In the genomic region with DNA sequence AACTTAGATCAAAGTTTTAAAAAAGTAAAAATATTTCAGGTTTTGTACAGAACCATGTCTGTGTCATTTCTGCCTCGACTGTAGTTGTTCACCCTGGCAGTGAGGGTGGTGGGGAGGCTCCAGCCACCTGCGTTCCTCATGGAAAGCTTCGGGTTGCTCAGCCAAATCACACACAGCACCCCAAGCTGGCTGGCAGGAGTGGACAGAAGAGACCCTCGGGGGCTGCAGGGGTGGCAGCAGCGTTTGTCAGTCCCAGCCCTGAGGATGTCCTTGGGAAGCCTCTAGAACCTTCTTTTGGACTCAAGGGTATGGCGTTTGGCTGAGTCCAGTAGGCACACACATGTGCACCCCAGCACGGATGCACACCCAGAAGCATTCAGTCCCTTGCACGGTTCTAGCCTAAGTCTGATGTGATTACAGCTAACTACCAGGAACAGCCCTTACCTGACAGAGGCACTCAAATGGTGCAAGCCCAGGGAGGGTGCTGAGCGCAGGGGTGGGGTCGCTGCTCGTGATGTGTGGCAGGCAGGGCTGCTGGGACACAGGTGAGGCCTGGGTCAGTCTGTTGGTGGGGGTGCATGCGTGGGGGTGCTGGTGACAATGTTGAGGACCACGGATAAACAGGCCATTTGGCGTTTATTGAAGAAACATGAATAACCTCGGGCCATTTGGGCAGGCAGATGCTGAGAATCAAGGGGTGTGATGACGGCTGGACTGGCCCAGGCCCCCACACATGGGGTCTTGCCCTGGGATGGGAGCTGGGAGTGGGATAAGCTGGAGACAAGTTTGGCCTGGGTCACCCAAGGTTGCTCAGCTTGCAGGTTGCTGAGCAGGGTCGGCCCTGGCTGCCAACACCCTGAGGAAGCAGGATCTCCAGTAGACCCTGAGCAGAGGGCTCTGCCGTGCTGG, we compare ENCODE assay signal across 16 cellular contexts.
A peak's percentile ranks its signal among the peaks of the same experiment; 100 is the strongest.
DNase-seq lines count a peak whose midpoint lies in the region; ATAC-seq, FAIRE-seq and TF ChIP-seq lines count a peak whose summit lies in the region.
"Had no signal": no experiment of that assay in that cellular context is flagged by ENCODE, and none has a peak within 500 bp of the region (broad histone marks: within the 10 kb centered on the region; RNA-seq: fewer than 3 reads in every experiment).

No MANE protein-coding gene starts in this region.

- no peaks in the 10 kb centered on the region for H3K9me3 ChIP-seq in HepG2 (ENCODE audit: low read length)
- no peaks in the 10 kb centered on the region for H3K9me3 ChIP-seq in stomach
- H3K9me3 ChIP-seq: Caco-2, thoracic aorta had no signal

- WGBS in HepG2 (ENCODE audit: low lambda C conversion rate) = 91% methylated on average over 15 of the region's 18 CpGs
- 73 to 83% (median 74%) methylated on average over 15 to 18 of the region's 18 CpGs for WGBS in stomach, 5 donors

- H2AFZ ChIP-seq in HepG2 (ENCODE audit: low read length) = no peak overlapping the region

- no peaks in the 10 kb centered on the region for H3K79me2 ChIP-seq in HepG2 (ENCODE audit: insufficient read depth, low read length)

- TF ChIP-seq EP300 in HepG2 (IDR thresholded peaks at IDR 0.05; ENCODE audit: low read depth in 2 of 2, low read length in 2 of 2) (no peak), HepG2 (CRISPR knock-in tag; IDR thresholded peaks at IDR 0.05; ENCODE audit: borderline replicate concordance) (no peak), stomach (IDR thresholded peaks at IDR 0.05) (no peak)

- no TSS peak for BruUV-seq in HepG2 (replicated peaks; lab: Mats Ljungman, UMichigan)

- no peaks in the 10 kb centered on the region for H3K4me1 Mint-ChIP-seq in activated CD8-positive, alpha-beta memory T cell treated with anti-CD3 and anti-CD28 coated beads, Interleukin-2, amount 10 ng/mL, durations not matched to agents 7 days and 5 days
- H3K4me1 Mint-ChIP-seq in activated T-cell treated with anti-CD3 and anti-CD28 coated beads, Interleukin-2, amount 50 U/mL, for 4 hours (ENCODE audit: low read depth) = no peaks in the 10 kb centered on the region
- H3K4me1 Mint-ChIP-seq: activated naive CD4-positive, alpha-beta T cell treated with anti-CD3 and anti-CD28 coated beads, Interleukin-2, amount 50 U/mL, for 24 hours; nephron had no signal

- peak; percentile 38 for DNase-seq in activated CD8-positive, alpha-beta memory T cell treated with anti-CD3 and anti-CD28 coated beads, Interleukin-2, amount 10 ng/mL, durations not matched to agents 7 days and 5 days
- DNase-seq in activated CD8-positive, alpha-beta memory T cell treated with anti-CD3 and anti-CD28 coated beads for 24 hours = no peak
- DNase-seq in activated T-cell treated with anti-CD3 and anti-CD28 coated beads, Interleukin-2, amount 50 U/mL, for 4 hours = peak; percentile 2
- no peak for DNase-seq in HepG2 (ENCODE audit: low spot score)
- DNase-seq in stomach = peak; percentile 22
- no peak for DNase-seq in HuH-7 (ENCODE audit: low spot score)
- DNase-seq in hypothalamus (lab: John Stamatoyannopoulos, UW) = no peak
- DNase-seq in T-helper 2 cell = no peak
- DNase-seq: NCI-H2171 treated with DMSO at 0.1 percent for 48 hours had no signal

- intact Hi-C loops in HepG2 (cut with micrococcal nuclease; ENCODE audit: unreplicated experiment) = no loop called here
- intact Hi-C loops in stomach (cut with DNase I; ENCODE audit: low total_unique reads) = loop anchor here (5.0 kb wide), 1 partner anchor 273 kb away; no protein-coding TSS in a partner anchor

- no peak for TF ChIP-seq CTCF in HepG2 (CRISPR knock-in tag; IDR thresholded peaks at IDR 0.05)
- no peak for TF ChIP-seq CTCF in stomach (IDR thresholded peaks at IDR 0.05)

- H3K27ac ChIP-seq in HepG2 (ENCODE audit: extremely low read length, insufficient read depth, low read length) (no peak overlapping the region), stomach (no peak overlapping the region)
- H3K27ac ChIP-seq: skin epidermis, thoracic aorta had no signal

- FAIRE-seq in HepG2 (lab: Jason Lieb, UNC) = no peak
- FAIRE-seq: bronchial epithelial cell had no signal

- H3K4me3 ChIP-seq in HepG2 (replicated peaks in 1 of 3; ENCODE audit: insufficient read depth in 1 of 3, low read depth in 2 of 3, low read length in 3 of 3) (no peak overlapping the region), stomach (no peak overlapping the region)
- H3K4me3 ChIP-seq: SK-N-MC, skin epidermis, thoracic aorta had no signal

- H3K27me3 ChIP-seq in HepG2 (ENCODE audit: control insufficient read depth in 1 of 2, insufficient read depth in 2 of 2, low read length in 2 of 2) (0 out of 5 replicates have a peak, but pooled peaks cover 0 to 1% of the 10 kb centered on the region in 2 experiments), stomach (no peaks in the 10 kb centered on the region)

- H3K4me1 ChIP-seq in HepG2 (ENCODE audit: insufficient read depth, low read length) = peaks cover 19% of the 10 kb centered on the region
- peaks cover 0 to 39% (median 27%) of the 10 kb centered on the region in 4 donors for H3K4me1 ChIP-seq in stomach
- H3K4me1 ChIP-seq: Caco-2 had no signal

- peaks cover 0 to 1% of the 10 kb centered on the region in 2 experiments; a peak in 1 of 5 replicates for H3K36me3 ChIP-seq in HepG2 (replicated peaks in 1 of 2; ENCODE audit: control insufficient read depth in 1 of 2, insufficient read depth in 2 of 2, low read length in 2 of 2)
- peaks cover 31 to 50% (median 46%) of the 10 kb centered on the region in 4 donors for H3K36me3 ChIP-seq in stomach

- in situ Hi-C loops in HepG2 (cut with HindIII; ENCODE audit: extremely low pct_ligation_motif_present, low pct_unique_long_range_greater_than_20kb) = loop anchor here (5.0 kb wide), 1 partner anchor 283 kb away; no protein-coding TSS in a partner anchor

- no peak overlapping the region for H3K4me3 Mint-ChIP-seq in activated CD8-positive, alpha-beta memory T cell treated with anti-CD3 and anti-CD28 coated beads, Interleukin-2, amount 10 ng/mL, durations not matched to agents 7 days and 5 days
- H3K4me3 Mint-ChIP-seq in activated T-cell treated with anti-CD3 and anti-CD28 coated beads, Interleukin-2, amount 50 U/mL, for 4 hours = no peak overlapping the region
- H3K4me3 Mint-ChIP-seq: activated naive CD4-positive, alpha-beta T cell treated with anti-CD3 and anti-CD28 coated beads, Interleukin-2, amount 50 U/mL, for 24 hours; nephron had no signal

- H3K27ac Mint-ChIP-seq in activated CD8-positive, alpha-beta memory T cell treated with anti-CD3 and anti-CD28 coated beads, Interleukin-2, amount 10 ng/mL, durations not matched to agents 7 days and 5 days = no peak overlapping the region
- H3K27ac Mint-ChIP-seq: activated naive CD4-positive, alpha-beta T cell treated with anti-CD3 and anti-CD28 coated beads, Interleukin-2, amount 50 U/mL, for 24 hours; nephron had no signal

- H3K9ac ChIP-seq in HepG2 (ENCODE audit: insufficient read depth, low read depth, low read length) = no peak overlapping the region

- POLR2A ChIA-PET in HepG2 (lab: Yijun Ruan, JAX) = no interaction called here

- H3K4me2 ChIP-seq in HepG2 (ENCODE audit: low read depth, low read length) = no peak overlapping the region

- ATAC-seq in activated CD8-positive, alpha-beta memory T cell treated with anti-CD3 and anti-CD28 coated beads, Interleukin-2, amount 10 ng/mL, durations not matched to agents 7 days and 5 days = no peak
- no peak for ATAC-seq in activated T-cell treated with anti-CD3 and anti-CD28 coated beads, Interleukin-2, amount 50 U/mL, for 4 hours
- ATAC-seq in HepG2 = no peak

- TF ChIP-seq POLR2A in HepG2 (IDR thresholded peaks at IDR 0.05; ENCODE audit: insufficient read depth in 1 of 2, low read depth in 2 of 2, low read length in 2 of 2) (no peak), stomach (IDR thresholded peaks at IDR 0.05) (no peak)

- H3K9me3 Mint-ChIP-seq in activated CD8-positive, alpha-beta memory T cell treated with anti-CD3 and anti-CD28 coated beads, Interleukin-2, amount 10 ng/mL, durations not matched to agents 7 days and 5 days (ENCODE audit: low read depth) = no peaks in the 10 kb centered on the region
- no peaks in the 10 kb centered on the region for H3K9me3 Mint-ChIP-seq in activated T-cell treated with anti-CD3 and anti-CD28 coated beads, Interleukin-2, amount 50 U/mL, for 4 hours
- H3K9me3 Mint-ChIP-seq: activated naive CD4-positive, alpha-beta T cell treated with anti-CD3 and anti-CD28 coated beads, Interleukin-2, amount 50 U/mL, for 24 hours; nephron had no signal

- H3K36me3 Mint-ChIP-seq in activated CD8-positive, alpha-beta memory T cell treated with anti-CD3 and anti-CD28 coated beads, Interleukin-2, amount 10 ng/mL, durations not matched to agents 7 days and 5 days = no peaks in the 10 kb centered on the region
- peaks cover 6% of the 10 kb centered on the region for H3K36me3 Mint-ChIP-seq in activated T-cell treated with anti-CD3 and anti-CD28 coated beads, Interleukin-2, amount 50 U/mL, for 4 hours (ENCODE audit: insufficient read depth)

- CTCF ChIA-PET in activated CD8-positive, alpha-beta memory T cell treated with anti-CD3 and anti-CD28 coated beads, Interleukin-2, amount 10 ng/mL, durations not matched to agents 7 days and 5 days (lab: Charles Lee) = interaction anchor here (1.1 to 1.7 kb wide), 2 partner anchors 283 to 285 kb away, joined by 3 to 4 read pairs; no protein-coding TSS in a partner anchor
- CTCF ChIA-PET in HepG2 (lab: Yijun Ruan, JAX; ENCODE audit: low intra/inter-chr PET ratio, low total read pairs) = no interaction called here

- H4K20me1 ChIP-seq in HepG2 (ENCODE audit: insufficient read depth, low read length) = no peaks in the 10 kb centered on the region

- no peak for TF ChIP-seq RAD21 in HepG2 (CRISPR knock-in tag; IDR thresholded peaks at IDR 0.05)

- H3K27me3 Mint-ChIP-seq in activated CD8-positive, alpha-beta memory T cell treated with anti-CD3 and anti-CD28 coated beads, Interleukin-2, amount 10 ng/mL, durations not matched to agents 7 days and 5 days = no peaks in the 10 kb centered on the region
- no peaks in the 10 kb centered on the region for H3K27me3 Mint-ChIP-seq in activated T-cell treated with anti-CD3 and anti-CD28 coated beads, Interleukin-2, amount 50 U/mL, for 4 hours (ENCODE audit: low read depth)
- H3K27me3 Mint-ChIP-seq: activated naive CD4-positive, alpha-beta T cell treated with anti-CD3 and anti-CD28 coated beads, Interleukin-2, amount 50 U/mL, for 24 hours had no signal

TF ChIP-seq in HepG2, 621 proteins besides CTCF, POLR2A, EP300 and RAD21:
- no peak for TF ChIP-seq RBM39 (IDR thresholded peaks at IDR 0.05; ENCODE audit: low read depth, low read length, poor library complexity, severe bottlenecking)
- TF ChIP-seq ISL2 (CRISPR knock-in tag; IDR thresholded peaks at IDR 0.05) = no peak
- TF ChIP-seq AGO2 (optimal IDR thresholded peaks at IDR 0.05; ENCODE audit: low read depth, low read length) = peak; percentile 38
- no peak for TF ChIP-seq ZNF264 (CRISPR knock-in tag; IDR thresholded peaks at IDR 0.05)
- no peak for TF ChIP-seq STAG1 (CRISPR knock-in tag; IDR thresholded peaks at IDR 0.05)
TF ChIP-seq in HepG2: peak in this region for 1.

Comparison
In these comparisons a context has a peak if more than half of its experiments do, and no peak if none do; other contexts are left out.
1. DNase-seq: peak in activated CD8-positive, alpha-beta memory T cell treated with anti-CD3 and anti-CD28 coated beads, Interleukin-2, amount 10 ng/mL, durations not matched to agents 7 days and 5 days (single experiment), activated T-cell treated with anti-CD3 and anti-CD28 coated beads, Interleukin-2, amount 50 U/mL, for 4 hours (single experiment) and stomach (single experiment); none in activated CD8-positive, alpha-beta memory T cell treated with anti-CD3 and anti-CD28 coated beads for 24 hours (single experiment), HepG2 (single experiment), HuH-7 (single experiment), hypothalamus (0 of 51) and T-helper 2 cell (0 of 5).